Comparison of ENCODE assay signal across 27 cellular contexts in genomic region chr5:172045315-172045632, GRCh38. TPM values are rescaled to one million over a fixed set of nuclear protein-coding genes. Genes with fewer than 3 reads are reported as not detected.
A peak's percentile ranks its signal among the peaks of the same experiment; 100 is the strongest.
DNase-seq lines count a peak whose midpoint lies in the region; ATAC-seq and TF ChIP-seq lines count a peak whose summit lies in the region.
"Had no signal": no experiment of that assay in that cellular context is flagged by ENCODE, and none has a peak within 500 bp of the region (broad histone marks: within the 10 kb centered on the region; RNA-seq: fewer than 3 reads in every experiment).

No MANE protein-coding gene starts in this region.

- no peak for ATAC-seq in natural killer cell
- ATAC-seq in natural killer cell treated with Interleukin-12 subunit alpha and Interleukin-12 subunit beta and Interleukin-15 and Interleukin-18, amount 100 ng/mL, for 72 hours, result no peak
- ATAC-seq in activated B cell treated with CpG ODN at 0.5 μM for 24 hours (ENCODE audit: low read depth), result no peak
- no peak for ATAC-seq in GM18907 (IDR thresholded peaks at IDR 0.05; ENCODE audit: unreplicated experiment)
- ATAC-seq: HepG2, right lobe of liver, Right ventricle myocardium inferior, SK-N-SH treated with all-trans-retinoic acid at 6 μM for 48 hours had no signal

- H3K36me3 Mint-ChIP-seq in natural killer cell (peaks cover 22% of the 10 kb centered on the region), activated B cell treated with CpG ODN at 0.5 μM for 24 hours (ENCODE audit: low read depth) (peaks cover 69% of the 10 kb centered on the region), glutamatergic neuron (ENCODE audit: unreplicated experiment) (peaks cover 9% of the 10 kb centered on the region)
- peaks cover 18% of the 10 kb centered on the region for H3K36me3 Mint-ChIP-seq in natural killer cell treated with Interleukin-12 subunit alpha and Interleukin-12 subunit beta and Interleukin-15 and Interleukin-18, amount 100 ng/mL, for 72 hours

- no peak for DNase-seq in natural killer cell
- no peak for DNase-seq in natural killer cell treated with Interleukin-12 subunit alpha and Interleukin-12 subunit beta and Interleukin-15 and Interleukin-18, amount 100 ng/mL, for 72 hours (ENCODE audit: low spot score)
- no peak for DNase-seq in activated B cell treated with CpG ODN at 0.5 μM for 24 hours
- no peak for DNase-seq in glutamatergic neuron
- DNase-seq in hypothalamus (lab: John Stamatoyannopoulos, UW), result no peak
- DNase-seq in NCI-H345 (lab: John Stamatoyannopoulos, UW), result no peak
- DNase-seq: ACHN; activated CD4-positive, CD25-positive, alpha-beta regulatory T cell treated with anti-CD3 and anti-CD28 coated beads, Interleukin-2, amount 50 U/mL, for 72 hours; activated CD8-positive, alpha-beta memory T cell treated with anti-CD3 and anti-CD28 coated beads for 24 hours; activated naive CD4-positive, alpha-beta T cell treated with Interleukin-2 at 50 U/mL for 16 hours; DMS79 treated with DMSO at 0.1 percent for 48 hours; effector CD8-positive, alpha-beta T cell; GDM1; hippocampal formation; MV-4-11; NCI-H1436 treated with DMSO at 0.1 percent for 48 hours; NCI-H2107; NCI-H446; NCI-H748 treated with DMSO at 0.1 percent for 48 hours; right lobe of liver; stimulated activated CD4-positive, alpha-beta T cell treated with anti-CD3 and anti-CD28 coated beads, Interleukin-12 subunit alpha, Interleukin-12 subunit beta, amount 100 ng/mL, for 4 hours; stimulated activated CD4-positive, alpha-beta T cell treated with anti-CD3 and anti-CD28 coated beads, Interleukin-2, amount 100 ng/mL, for 48 hours had no signal

- H3K9me3 Mint-ChIP-seq in natural killer cell (no peaks in the 10 kb centered on the region), activated B cell treated with CpG ODN at 0.5 μM for 24 hours (no peaks in the 10 kb centered on the region), glutamatergic neuron (ENCODE audit: unreplicated experiment) (peaks cover 4% of the 10 kb centered on the region)
- no peaks in the 10 kb centered on the region for H3K9me3 Mint-ChIP-seq in natural killer cell treated with Interleukin-12 subunit alpha and Interleukin-12 subunit beta and Interleukin-15 and Interleukin-18, amount 100 ng/mL, for 72 hours
- H3K9me3 Mint-ChIP-seq: T-helper 1 cell treated with Interleukin-12 subunit alpha and Interleukin-12 subunit beta and Interleukin-4 antibody, amounts not matched to agents 30 μg/mL and 1 μg/mL, for 36 hours had no signal

- H3K4me1 Mint-ChIP-seq in natural killer cell (peaks cover 14 to 25% of the 10 kb centered on the region in 2 donors), activated B cell treated with CpG ODN at 0.5 μM for 24 hours (peaks cover 5% of the 10 kb centered on the region), glutamatergic neuron (ENCODE audit: low read depth, unreplicated experiment) (peaks cover 24% of the 10 kb centered on the region)
- peaks cover 10 to 11% of the 10 kb centered on the region in 2 donors for H3K4me1 Mint-ChIP-seq in natural killer cell treated with Interleukin-12 subunit alpha and Interleukin-12 subunit beta and Interleukin-15 and Interleukin-18, amount 100 ng/mL, for 72 hours (ENCODE audit: low read depth in 2 of 2)

- no peaks in the 10 kb centered on the region for H3K27me3 Mint-ChIP-seq in natural killer cell (ENCODE audit: low read depth in 2 of 2)
- no peaks in the 10 kb centered on the region for H3K27me3 Mint-ChIP-seq in natural killer cell treated with Interleukin-12 subunit alpha and Interleukin-12 subunit beta and Interleukin-15 and Interleukin-18, amount 100 ng/mL, for 72 hours
- no peaks in the 10 kb centered on the region for H3K27me3 Mint-ChIP-seq in activated B cell treated with CpG ODN at 0.5 μM for 24 hours
- H3K27me3 Mint-ChIP-seq in glutamatergic neuron (ENCODE audit: unreplicated experiment), result peaks cover 5% of the 10 kb centered on the region

- intact Hi-C loops in natural killer cell (cut with micrococcal nuclease) (no loop called here), activated B cell treated with CpG ODN at 0.5 μM for 24 hours (cut with micrococcal nuclease) (no loop called here)

- peak overlapping the region; percentile 60 to 73 for H3K27ac Mint-ChIP-seq in natural killer cell
- peak overlapping the region in 1 of 2 donors; percentile 52 for H3K27ac Mint-ChIP-seq in natural killer cell treated with Interleukin-12 subunit alpha and Interleukin-12 subunit beta and Interleukin-15 and Interleukin-18, amount 100 ng/mL, for 72 hours
- H3K27ac Mint-ChIP-seq in activated B cell treated with CpG ODN at 0.5 μM for 24 hours, result peak overlapping the region; percentile 73
- peak overlapping the region; percentile 39 for H3K27ac Mint-ChIP-seq in glutamatergic neuron (ENCODE audit: unreplicated experiment)
- H3K27ac Mint-ChIP-seq: T-helper 1 cell treated with Interleukin-12 subunit alpha and Interleukin-12 subunit beta and Interleukin-4 antibody, amounts not matched to agents 30 μg/mL and 1 μg/mL, for 36 hours had no signal

- CTCF ChIA-PET in activated B cell treated with CpG ODN at 0.5 μM for 24 hours (lab: Charles Lee), result interaction anchor here (1.1 to 2.8 kb wide), 3 partner anchors 16 to 143 kb away, joined by 3 to 15 read pairs (median 3); no protein-coding TSS in a partner anchor

- no peak overlapping the region for H3K4me3 Mint-ChIP-seq in natural killer cell
- no peak overlapping the region for H3K4me3 Mint-ChIP-seq in natural killer cell treated with Interleukin-12 subunit alpha and Interleukin-12 subunit beta and Interleukin-15 and Interleukin-18, amount 100 ng/mL, for 72 hours
- no peak overlapping the region for H3K4me3 Mint-ChIP-seq in activated B cell treated with CpG ODN at 0.5 μM for 24 hours
- peak overlapping the region; percentile 43 for H3K4me3 Mint-ChIP-seq in glutamatergic neuron (ENCODE audit: unreplicated experiment)
- H3K4me3 Mint-ChIP-seq: T-helper 1 cell treated with Interleukin-12 subunit alpha and Interleukin-12 subunit beta and Interleukin-4 antibody, amounts not matched to agents 30 μg/mL and 1 μg/mL, for 36 hours had no signal

- TF ChIP-seq CTCF in natural killer cell (IDR thresholded peaks at IDR 0.05) (no peak), activated B cell treated with CpG ODN at 0.5 μM for 24 hours (IDR thresholded peaks at IDR 0.05) (no peak), glutamatergic neuron (IDR thresholded peaks at IDR 0.05; ENCODE audit: partially characterized antibody, unreplicated experiment) (no peak)

- POLR2A ChIA-PET in activated B cell treated with CpG ODN at 0.5 μM for 24 hours (lab: Charles Lee), result interaction anchor here (0.8 kb wide), 1 partner anchor 14 kb away, joined by 7 read pairs; no protein-coding TSS in a partner anchor

RNA-seq across cellular contexts. Expression of gene FBXW11, which starts 38.8 kb away (rescaled TPM):
- total RNA-seq in natural killer cell (10 to 100 TPM; 26.7 to 40.3 (median 39.5) TPM), activated B cell treated with CpG ODN at 0.5 μM for 24 hours (46.5 and 52.7 TPM in 2 replicates), glutamatergic neuron (ENCODE audit: unreplicated experiment) (110 TPM)
- 10 to 100 TPM; 47.3 to 54.8 TPM for total RNA-seq in natural killer cell treated with Interleukin-12 subunit alpha and Interleukin-12 subunit beta and Interleukin-15 and Interleukin-18, amount 100 ng/mL, for 72 hours
